Comparison of ENCODE assay signal across 26 cellular contexts in genomic region chr19:28987177-28987576, GRCh38.
"Had no signal": no experiment of that assay in that cellular context is flagged by ENCODE, and none has a peak within 500 bp of the region (broad histone marks: within the 10 kb centered on the region; RNA-seq: fewer than 3 reads in every experiment).

No MANE protein-coding gene starts in this region.

- H3K27ac ChIP-seq: coronary artery, dorsolateral prefrontal cortex, esophagus muscularis mucosa, foreskin keratinocyte, gastroesophageal sphincter, heart left ventricle, hepatocyte had no signal

- H3K9me3 ChIP-seq: esophagus muscularis mucosa, gastroesophageal sphincter, heart left ventricle had no signal

- H3K4me2 ChIP-seq: hepatocyte had no signal

- DNase-seq: dermis blood vessel endothelial cell; dorsolateral prefrontal cortex; effector CD4-positive, alpha-beta T cell; effector memory CD4-positive, alpha-beta T cell; foreskin keratinocyte; heart left ventricle; hypothalamus; immature natural killer cell; islet precursor cell; kidney; kidney glomerular epithelial cell; left colon; left ventricle myocardium superior; mammary epithelial cell; mesendoderm; midbrain; naive thymus-derived CD4-positive, alpha-beta T cell had no signal

- H3K4me1 ChIP-seq: foreskin keratinocyte, gastroesophageal sphincter, heart left ventricle had no signal

- H3K27me3 ChIP-seq: foreskin keratinocyte, hepatocyte had no signal

- ATAC-seq: foreskin keratinocyte; gastroesophageal sphincter; heart left ventricle; left colon; left lobe of liver; left ventricle myocardium superior; naive thymus-derived CD4-positive, alpha-beta T cell had no signal

- H3K36me3 ChIP-seq: esophagus muscularis mucosa, gastroesophageal sphincter, heart left ventricle had no signal

- H3K4me3 ChIP-seq: coronary artery, dorsolateral prefrontal cortex, esophagus muscularis mucosa, gastroesophageal sphincter, heart left ventricle, hepatocyte, lung had no signal

- FAIRE-seq: colon, endothelial cell of umbilical vein, frontal cortex, kidney had no signal
